Comparison of ENCODE assay signal across 16 cellular contexts in the genomic region with DNA sequence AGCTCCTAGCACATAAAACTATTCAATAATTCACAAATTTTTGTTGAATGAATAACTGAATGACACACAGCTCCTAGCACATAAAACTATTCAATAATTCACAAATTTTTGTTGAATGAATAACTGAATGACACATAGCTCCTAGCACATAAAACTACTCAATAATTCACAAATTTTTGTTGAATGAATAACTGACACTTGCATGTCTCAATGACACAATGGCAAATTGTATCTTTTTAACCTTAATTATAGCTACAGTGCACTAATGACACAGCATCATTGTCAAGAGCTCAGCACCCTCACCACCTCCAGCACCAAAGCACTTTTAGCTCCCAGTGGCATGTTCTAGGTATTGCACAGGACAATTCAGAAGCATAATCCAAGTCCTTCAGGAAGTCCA.
A peak's percentile ranks its signal among the peaks of the same experiment; 100 is the strongest.
DNase-seq lines count a peak whose midpoint lies in the region; ATAC-seq, FAIRE-seq and TF ChIP-seq lines count a peak whose summit lies in the region.
"Had no signal": no experiment of that assay in that cellular context is flagged by ENCODE, and none has a peak within 500 bp of the region (broad histone marks: within the 10 kb centered on the region; RNA-seq: fewer than 3 reads in every experiment).

No MANE protein-coding gene starts in this region.

- H3K36me3 ChIP-seq in ACC112 (ENCODE audit: insufficient read depth, low read length), result no peaks in the 10 kb centered on the region
- H3K36me3 ChIP-seq: BLaER1 treated with 17β-estradiol and CSF1 and Interleukin-3, amounts not matched to agents 10 nM and 100 nM; vagina had no signal

- peak; percentile 78 for FAIRE-seq in H54 (lab: Jason Lieb, UNC)
- FAIRE-seq: H1, HepG2 had no signal

- peaks cover 42% of the 10 kb centered on the region for H3K4me1 ChIP-seq in ACC112 (ENCODE audit: control insufficient read depth, insufficient read depth, low read length, unreplicated experiment)
- H3K4me1 ChIP-seq: vagina had no signal

- H3K79me2 ChIP-seq in ACC112 (ENCODE audit: control insufficient read depth, insufficient read depth, low read length, unreplicated experiment), result no peaks in the 10 kb centered on the region

- H2AFZ ChIP-seq in ACC112 (ENCODE audit: low read length, unreplicated experiment), result no peak overlapping the region

- ATAC-seq in SK-N-SH treated with all-trans-retinoic acid at 6 μM for 48 hours (peak; percentile 62; the same call in 2 of the 3 replicates), HG02981 (IDR thresholded peaks at IDR 0.05; ENCODE audit: unreplicated experiment) (no peak), GM18498 (IDR thresholded peaks at IDR 0.05; ENCODE audit: unreplicated experiment) (no peak)
- ATAC-seq: HepG2, T-helper 17 cell had no signal

- TF ChIP-seq POLR2A in H54 (IDR thresholded peaks at IDR 0.05; ENCODE audit: low read depth, low read length), result no peak

- H3K27ac ChIP-seq in ACC112 (ENCODE audit: low read depth, low read length), result peak overlapping the region; percentile 53
- H3K27ac ChIP-seq: BLaER1 treated with 17β-estradiol and CSF1 and Interleukin-3, amounts not matched to agents 10 nM and 100 nM; vagina had no signal

- 0 out of 2 replicates have a peak overlapping the region, but pooled peaks have one; percentile 17 for H3K4me3 ChIP-seq in ACC112 (ENCODE audit: low read depth, low read length)
- H3K4me3 ChIP-seq: BLaER1 treated with 17β-estradiol and CSF1 and Interleukin-3, amounts not matched to agents 10 nM and 100 nM; vagina had no signal

- peak; percentile 35 for DNase-seq in H54 (ENCODE audit: insufficient read length, low spot score)
- DNase-seq in foreskin melanocyte, result peak; percentile 37
- DNase-seq in activated CD4-positive, CD25-positive, alpha-beta regulatory T cell treated with anti-CD3 and anti-CD28 coated beads, Interleukin-2, amount 50 U/mL, for 72 hours, result no peak
- DNase-seq in UCSD-AML1 (lab: John Stamatoyannopoulos, UW; ENCODE audit: unreplicated experiment), result no peak
- DNase-seq: cortex of kidney; NCI-H1930; NK-92 treated with Interleukin-12 subunit alpha and Interleukin-12 subunit beta, amount 100 ng/mL, for 24 hours; T-helper 17 cell had no signal

- no peaks in the 10 kb centered on the region for H3K27me3 ChIP-seq in ACC112 (ENCODE audit: insufficient read depth, low read length)
- H3K27me3 ChIP-seq: BLaER1 treated with 17β-estradiol and CSF1 and Interleukin-3, amounts not matched to agents 10 nM and 100 nM; vagina had no signal

TF ChIP-seq in SK-N-SH treated with all-trans-retinoic acid at 6 μM for 48 hours, 23 proteins besides CTCF, POLR2A, EP300 and RAD21:
- TF ChIP-seq TCF4 (CRISPR knock-in tag; IDR thresholded peaks at IDR 0.05; ENCODE audit: borderline replicate concordance), result no peak

Comparison
In these comparisons a context has a peak if more than half of its experiments do, and no peak if none do; other contexts are left out.
1. DNase-seq: peak in H54 (single experiment) and foreskin melanocyte (single experiment); none in activated CD4-positive, CD25-positive, alpha-beta regulatory T cell treated with anti-CD3 and anti-CD28 coated beads, Interleukin-2, amount 50 U/mL, for 72 hours (single experiment) and UCSD-AML1 (single experiment).